ENCODE assay signal across 1 cellular context in genomic region chr3:15292765-15293522, GRCh38.
TF ChIP-seq lines count a peak whose summit lies in the region.

No MANE protein-coding gene starts in this region.

TF ChIP-seq in endothelial cell of umbilical vein, 7 proteins besides CTCF, POLR2A, EP300 and RAD21:
- no peak for TF ChIP-seq FOS (IDR thresholded peaks at IDR 0.05; ENCODE audit: borderline replicate concordance, insufficient read depth, low read length)
- TF ChIP-seq, protein P1, sequence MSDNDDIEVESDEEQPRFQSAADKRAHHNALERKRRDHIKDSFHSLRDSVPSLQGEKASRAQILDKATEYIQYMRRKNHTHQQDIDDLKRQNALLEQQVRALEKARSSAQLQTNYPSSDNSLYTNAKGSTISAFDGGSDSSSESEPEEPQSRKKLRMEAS (IDR thresholded peaks at IDR 0.05; ENCODE audit: insufficient read depth, insufficient read length): no peak
- no peak for TF ChIP-seq GATA2 (IDR thresholded peaks at IDR 0.05; ENCODE audit: insufficient read depth, insufficient read length, low read depth, low read length)
- TF ChIP-seq EZH2 (IDR thresholded peaks at IDR 0.05; ENCODE audit: borderline replicate concordance, low read depth, low read length, severe bottlenecking): no peak
- no peak for TF ChIP-seq MYC (IDR thresholded peaks at IDR 0.05; ENCODE audit: low read depth, low read length)
- TF ChIP-seq JUN (IDR thresholded peaks at IDR 0.05; ENCODE audit: borderline replicate concordance, insufficient read depth, insufficient read length, low read depth): no peak
- no peak for TF ChIP-seq POLR2AphosphoS5 (IDR thresholded peaks at IDR 0.05; ENCODE audit: insufficient read depth, low read depth, low read length)
TF ChIP-seq in endothelial cell of umbilical vein: peak in this region for 0.
